Comparison of ENCODE assay signal across 8 cellular contexts in the genomic region with DNA sequence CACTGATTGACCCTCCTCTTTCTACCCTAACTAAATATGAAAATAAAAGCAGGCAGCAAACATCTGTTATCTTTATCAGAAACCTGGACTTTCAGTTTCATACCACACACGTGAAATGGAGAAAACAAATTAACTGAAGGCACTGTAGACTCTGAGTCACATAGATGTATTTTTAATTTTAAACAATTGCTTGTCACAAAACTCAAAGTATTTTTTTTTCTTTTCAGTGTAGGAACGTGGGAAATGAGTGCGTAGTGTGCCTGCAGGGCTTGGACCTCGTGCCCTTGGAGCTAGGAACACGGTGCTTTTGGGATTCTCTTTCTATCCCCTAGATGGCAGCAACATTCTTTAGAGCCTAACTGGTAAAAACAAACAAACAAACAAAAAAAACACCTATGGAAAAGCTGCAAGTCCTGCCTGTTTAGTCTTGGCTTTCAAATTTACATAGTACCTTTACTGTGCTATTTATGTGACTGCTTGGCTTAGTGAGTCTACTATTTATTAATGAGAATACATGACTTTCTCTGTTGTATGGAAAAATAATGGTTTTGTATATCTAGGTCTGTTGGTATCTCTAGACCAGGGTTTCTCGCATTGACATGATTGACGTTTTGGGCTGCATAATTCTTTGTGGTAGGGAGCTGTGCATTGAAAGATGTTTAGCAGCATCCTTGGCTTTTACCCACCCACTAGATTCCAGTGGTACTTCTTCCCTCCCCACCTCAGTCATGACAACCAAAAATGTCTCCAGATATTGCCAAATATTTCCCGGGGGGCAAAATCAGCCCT. TPM values are rescaled to one million over a fixed set of nuclear protein-coding genes. Genes with fewer than 3 reads are reported as not detected.
DNase-seq lines count a peak whose midpoint lies in the region; ATAC-seq and TF ChIP-seq lines count a peak whose summit lies in the region.

No MANE protein-coding gene starts in this region.

- ATAC-seq in activated CD8-positive, alpha-beta T cell treated with anti-CD3 and anti-CD28 coated beads for 36 hours: peak; percentile 46

- no peaks in the 10 kb centered on the region for H3K9me3 ChIP-seq in BLaER1
- no peaks in the 10 kb centered on the region for H3K9me3 ChIP-seq in MM.1S (replicated peaks; ENCODE audit: insufficient read depth, low read length)
- no peaks in the 10 kb centered on the region for H3K9me3 ChIP-seq in prostate gland

- no peak for TF ChIP-seq POLR2A in prostate gland (IDR thresholded peaks at IDR 0.05)

- POLR2A ChIA-PET in activated CD8-positive, alpha-beta T cell treated with anti-CD3 and anti-CD28 coated beads for 36 hours (lab: Charles Lee): interaction anchor here (0.7 kb wide), 1 partner anchor 215 kb away, joined by 4 read pairs; no protein-coding TSS in a partner anchor

- no peaks in the 10 kb centered on the region for H3K9me2 ChIP-seq in MM.1S (replicated peaks; ENCODE audit: insufficient read depth, low read length)

- H3K9ac ChIP-seq in BLaER1: no peak overlapping the region
- peak overlapping the region; percentile 52 for H3K9ac ChIP-seq in MM.1S (ENCODE audit: low read length)

- H3K27ac Mint-ChIP-seq in HFFc6: 0 out of 2 replicates have a peak overlapping the region, but pooled peaks have one; percentile 45
- H3K27ac Mint-ChIP-seq in activated CD8-positive, alpha-beta T cell treated with anti-CD3 and anti-CD28 coated beads for 36 hours: no peak overlapping the region

- H3K4me1 Mint-ChIP-seq in HFFc6 (ENCODE audit: low read depth): peaks cover 37% of the 10 kb centered on the region
- peaks cover 21% of the 10 kb centered on the region for H3K4me1 Mint-ChIP-seq in activated CD8-positive, alpha-beta T cell treated with anti-CD3 and anti-CD28 coated beads for 36 hours (ENCODE audit: low read depth)

- no peaks in the 10 kb centered on the region for H3K79me2 ChIP-seq in MM.1S (ENCODE audit: low read length)

- H3K27me3 ChIP-seq in BLaER1: no peaks in the 10 kb centered on the region
- H3K27me3 ChIP-seq in MM.1S (replicated peaks; ENCODE audit: insufficient read depth, low read length): no peaks in the 10 kb centered on the region
- H3K27me3 ChIP-seq in prostate gland (replicated peaks; ENCODE audit: insufficient read depth): no peaks in the 10 kb centered on the region

- peak; percentile 38 for DNase-seq in HFFc6
- DNase-seq in MM.1S: peak; percentile 84
- peak; percentile 16 for DNase-seq in activated CD8-positive, alpha-beta T cell treated with anti-CD3 and anti-CD28 coated beads for 36 hours
- DNase-seq in glomerular visceral epithelial cell (ENCODE audit: extremely low spot score): peak; percentile 60
- DNase-seq in prostate gland (ENCODE audit: low spot score): no peak
- no peak for DNase-seq in activated CD4-positive, CD25-positive, alpha-beta regulatory T cell (lab: John Stamatoyannopoulos, UW)

- 41% methylated on average over 8 of the region's 8 CpGs for WGBS in prostate gland

- peak overlapping the region; percentile 77 for H3K4me3 Mint-ChIP-seq in HFFc6
- H3K4me3 Mint-ChIP-seq in activated CD8-positive, alpha-beta T cell treated with anti-CD3 and anti-CD28 coated beads for 36 hours: no peak overlapping the region

- TF ChIP-seq CTCF in GM12874 (IDR thresholded peaks at IDR 0.05; ENCODE audit: insufficient read depth, low read depth, low read length): peak; percentile 57; the same call in 1 of the 2 replicates
- peak; percentile 87 for TF ChIP-seq CTCF in HFFc6 (IDR thresholded peaks at IDR 0.05)
- TF ChIP-seq CTCF in MM.1S (IDR thresholded peaks at IDR 0.05; ENCODE audit: low read length): peak; percentile 90
- peak; percentile 66 for TF ChIP-seq CTCF in activated CD8-positive, alpha-beta T cell treated with anti-CD3 and anti-CD28 coated beads for 36 hours (IDR thresholded peaks at IDR 0.05)
- peak in 3 of 4 experiments; percentile 29 to 54 (median 51) for TF ChIP-seq CTCF in prostate gland (IDR thresholded peaks at IDR 0.05)

- H3K9me3 Mint-ChIP-seq in HFFc6: no peaks in the 10 kb centered on the region
- no peaks in the 10 kb centered on the region for H3K9me3 Mint-ChIP-seq in activated CD8-positive, alpha-beta T cell treated with anti-CD3 and anti-CD28 coated beads for 36 hours

- peaks cover 20% of the 10 kb centered on the region for H3K4me1 ChIP-seq in BLaER1
- H3K4me1 ChIP-seq in MM.1S (ENCODE audit: low read length): peaks cover 31% of the 10 kb centered on the region
- no peaks in the 10 kb centered on the region for H3K4me1 ChIP-seq in prostate gland (replicated peaks)

- intact Hi-C loops in activated CD8-positive, alpha-beta T cell treated with anti-CD3 and anti-CD28 coated beads for 36 hours (cut with micrococcal nuclease): no loop called here
- intact Hi-C loops in prostate gland (cut with DNase I): loop anchor here (5.0 kb wide), 1 partner anchor 963 kb away; the partner anchor contains the start of gene PLK2

- peak overlapping the region; percentile 52; the same call in 1 of the 2 replicates for H2AFZ ChIP-seq in MM.1S (ENCODE audit: low read length)

- CTCF ChIA-PET in activated CD8-positive, alpha-beta T cell treated with anti-CD3 and anti-CD28 coated beads for 36 hours (lab: Charles Lee): interaction anchor here (0.7 to 2.5 kb wide), 9 partner anchors 12 to 961 kb away, joined by 3 to 13 read pairs (median 4); no protein-coding TSS in a partner anchor

- H3K36me3 ChIP-seq in BLaER1 (no peaks in the 10 kb centered on the region), MM.1S (replicated peaks; ENCODE audit: insufficient read depth, low read length) (no peaks in the 10 kb centered on the region), prostate gland (no peaks in the 10 kb centered on the region)

- no peak overlapping the region for H3K27ac ChIP-seq in BLaER1
- peak overlapping the region; percentile 73; the same call in 1 of the 2 replicates for H3K27ac ChIP-seq in MM.1S (ENCODE audit: low read length)
- H3K27ac ChIP-seq in prostate gland: no peak overlapping the region

- H3F3A ChIP-seq in MM.1S (ENCODE audit: insufficient read depth, low read length): peaks cover 28% of the 10 kb centered on the region

- peak overlapping the region; percentile 58 for H3K4me2 ChIP-seq in BLaER1
- peak overlapping the region; percentile 59 for H3K4me2 ChIP-seq in MM.1S (ENCODE audit: low read depth, low read length)

- H4K20me1 ChIP-seq in BLaER1 (no peaks in the 10 kb centered on the region), MM.1S (ENCODE audit: insufficient read depth, low read length) (no peaks in the 10 kb centered on the region)

- no peaks in the 10 kb centered on the region for H3K36me3 Mint-ChIP-seq in HFFc6 (ENCODE audit: low read depth)
- H3K36me3 Mint-ChIP-seq in activated CD8-positive, alpha-beta T cell treated with anti-CD3 and anti-CD28 coated beads for 36 hours (ENCODE audit: low read depth): no peaks in the 10 kb centered on the region

- H3K4me3 ChIP-seq in BLaER1 (peak overlapping the region; percentile 3; the same call in 1 of the 2 replicates), MM.1S (ENCODE audit: low read length) (peak overlapping the region; percentile 63), prostate gland (no peak overlapping the region)

- H3K27me3 Mint-ChIP-seq in HFFc6 (ENCODE audit: insufficient read depth): no peaks in the 10 kb centered on the region
- H3K27me3 Mint-ChIP-seq in activated CD8-positive, alpha-beta T cell treated with anti-CD3 and anti-CD28 coated beads for 36 hours: no peaks in the 10 kb centered on the region

RNA-seq across cellular contexts. Expression of gene ACTBL2, which starts 16.8 kb away (rescaled TPM):
- total RNA-seq in HFFc6 (2021; fragmentation: NEBNext Ultra II Directional; extraction: Animal tissue kit (Norgen Biotek cat#: 25700)): not detected
- total RNA-seq in activated CD8-positive, alpha-beta T cell treated with anti-CD3 and anti-CD28 coated beads for 36 hours: not detected
- total RNA-seq in prostate gland: not detected

Comparison
In these comparisons a context has a peak if more than half of its experiments do, and no peak if none do; other contexts are left out.
1. H3K4me3 ChIP-seq: peak in BLaER1 (single experiment) and MM.1S (single experiment); none in prostate gland (0 of 2).
2. DNase-seq: peak in HFFc6 (single experiment), MM.1S (single experiment), activated CD8-positive, alpha-beta T cell treated with anti-CD3 and anti-CD28 coated beads for 36 hours (single experiment) and glomerular visceral epithelial cell (single experiment); none in prostate gland (single experiment) and activated CD4-positive, CD25-positive, alpha-beta regulatory T cell (0 of 4).
3. Peak in every context shown above with its lines, with median percentiles within 50 percentile points of each other: CTCF ChIP-seq.